ENCODE assay signal across 9 cellular contexts in genomic region chr12:18861287-18861858, GRCh38.
DNase-seq lines count a peak whose midpoint lies in the region; ATAC-seq and TF ChIP-seq lines count a peak whose summit lies in the region.
"Had no signal": no experiment of that assay in that cellular context is flagged by ENCODE, and none has a peak within 500 bp of the region (broad histone marks: within the 10 kb centered on the region; RNA-seq: fewer than 3 reads in every experiment).

No MANE protein-coding gene starts in this region.

- no peak overlapping the region for H3K27ac ChIP-seq in CD4-positive, alpha-beta T cell (ENCODE audit: low read depth, low read length)
- H3K27ac ChIP-seq in VCaP (no peak overlapping the region), left lung (no peak overlapping the region)
- no peak overlapping the region for H3K27ac ChIP-seq in effector memory CD4-positive, alpha-beta T cell (ENCODE audit: insufficient read depth, low read length, poor library complexity, severe bottlenecking)

- intact Hi-C loops in CD4-positive, alpha-beta T cell (cut with DNase I, micrococcal nuclease) = loop anchor here (1.0 to 5.0 kb wide), 3 partner anchors 325 to 426 kb away; no protein-coding TSS in a partner anchor
- intact Hi-C loops in left lung (cut with DNase I) = loop anchor here in 1 of 2 donors (10.0 kb wide), 1 partner anchor 313 kb away; no protein-coding TSS in a partner anchor

- no peaks in the 10 kb centered on the region for H3K27me3 ChIP-seq in CD4-positive, alpha-beta T cell (ENCODE audit: control insufficient read depth, insufficient read depth, low read length)
- no peaks in the 10 kb centered on the region for H3K27me3 ChIP-seq in left lung
- no peaks in the 10 kb centered on the region for H3K27me3 ChIP-seq in effector memory CD4-positive, alpha-beta T cell (replicated peaks; ENCODE audit: control insufficient read depth, insufficient read depth, low read length, poor library complexity, severe bottlenecking)

- no peaks in the 10 kb centered on the region for H3K9me3 Mint-ChIP-seq in CD4-positive, alpha-beta T cell
- H3K9me3 Mint-ChIP-seq: stimulated activated naive B cell treated with anti-CD40 and anti-IgM and Interleukin-4, amounts not matched to agents 10 μg/mL and 1 μg/mL and 100 μg/mL, for 72 hours had no signal

- H3K27ac Mint-ChIP-seq in CD4-positive, alpha-beta T cell = no peak overlapping the region
- H3K27ac Mint-ChIP-seq: stimulated activated naive B cell treated with anti-CD40 and anti-IgM and Interleukin-4, amounts not matched to agents 10 μg/mL and 1 μg/mL and 100 μg/mL, for 72 hours had no signal

- H3K36me3 Mint-ChIP-seq in CD4-positive, alpha-beta T cell (ENCODE audit: low read depth) = no peaks in the 10 kb centered on the region
- H3K36me3 Mint-ChIP-seq: stimulated activated naive B cell treated with anti-CD40 and anti-IgM and Interleukin-4, amounts not matched to agents 10 μg/mL and 1 μg/mL and 100 μg/mL, for 72 hours had no signal

- H3K4me1 Mint-ChIP-seq in CD4-positive, alpha-beta T cell (ENCODE audit: low read depth) = no peaks in the 10 kb centered on the region
- H3K4me1 Mint-ChIP-seq: stimulated activated naive B cell treated with anti-CD40 and anti-IgM and Interleukin-4, amounts not matched to agents 10 μg/mL and 1 μg/mL and 100 μg/mL, for 72 hours had no signal

- POLR2A ChIA-PET in CD4-positive, alpha-beta T cell (lab: Charles Lee) = no interaction called here

- no peak for ATAC-seq in CD4-positive, alpha-beta T cell (ENCODE audit: poor library complexity)
- ATAC-seq in left lung (peak; percentile 40), GM19035 (IDR thresholded peaks at IDR 0.05; ENCODE audit: unreplicated experiment) (no peak)
- ATAC-seq: stimulated activated naive B cell treated with anti-CD40 and anti-IgM and Interleukin-4, amounts not matched to agents 10 μg/mL and 1 μg/mL and 100 μg/mL, for 72 hours had no signal

- CTCF ChIA-PET in CD4-positive, alpha-beta T cell (lab: Charles Lee) = no interaction called here

- no peaks in the 10 kb centered on the region for H3K36me3 ChIP-seq in left lung
- H3K36me3 ChIP-seq in effector memory CD4-positive, alpha-beta T cell (ENCODE audit: control insufficient read depth, insufficient read depth, low read length) = no peaks in the 10 kb centered on the region

- DNase-seq in CD4-positive, alpha-beta T cell = no peak
- DNase-seq in HS-5 (ENCODE audit: low read depth) (peak; percentile 11), left lung (no peak), DMS79 treated with DMSO at 0.1 percent for 48 hours (lab: John Stamatoyannopoulos, UW) (no peak), pons (ENCODE audit: low spot score) (no peak)
- DNase-seq in effector memory CD4-positive, alpha-beta T cell = no peak
- DNase-seq: stimulated activated naive B cell treated with anti-CD40 and anti-IgM and Interleukin-4, amounts not matched to agents 10 μg/mL and 1 μg/mL and 100 μg/mL, for 72 hours had no signal

- no peaks in the 10 kb centered on the region for H3K27me3 Mint-ChIP-seq in CD4-positive, alpha-beta T cell
- H3K27me3 Mint-ChIP-seq: stimulated activated naive B cell treated with anti-CD40 and anti-IgM and Interleukin-4, amounts not matched to agents 10 μg/mL and 1 μg/mL and 100 μg/mL, for 72 hours had no signal

- H3K4me3 ChIP-seq in left lung = no peak overlapping the region
- H3K4me3 ChIP-seq in effector memory CD4-positive, alpha-beta T cell (ENCODE audit: insufficient read depth, low read depth, low read length, poor library complexity, severe bottlenecking) = no peak overlapping the region

- H3K4me1 ChIP-seq in left lung = no peaks in the 10 kb centered on the region
- H3K4me1 ChIP-seq in effector memory CD4-positive, alpha-beta T cell (ENCODE audit: control insufficient read depth, insufficient read depth, low read length, poor library complexity, severe bottlenecking) = no peaks in the 10 kb centered on the region

- no peak overlapping the region for H3K4me3 Mint-ChIP-seq in CD4-positive, alpha-beta T cell
- H3K4me3 Mint-ChIP-seq: stimulated activated naive B cell treated with anti-CD40 and anti-IgM and Interleukin-4, amounts not matched to agents 10 μg/mL and 1 μg/mL and 100 μg/mL, for 72 hours had no signal

- H3K9me3 ChIP-seq in CD4-positive, alpha-beta T cell (ENCODE audit: control insufficient read depth, low read length) = no peaks in the 10 kb centered on the region
- H3K9me3 ChIP-seq in left lung = no peaks in the 10 kb centered on the region
- no peaks in the 10 kb centered on the region for H3K9me3 ChIP-seq in effector memory CD4-positive, alpha-beta T cell (ENCODE audit: control insufficient read depth, low read length)

- peak; percentile 42 for TF ChIP-seq CTCF in CD4-positive, alpha-beta T cell (IDR thresholded peaks at IDR 0.05)
- TF ChIP-seq CTCF in VCaP (conservative IDR thresholded peaks at IDR 0.05) (peak; percentile 82), left lung (IDR thresholded peaks at IDR 0.05) (peak in 1 of 2 donors; percentile 52)
